22 cellular contexts compared by ENCODE assay signal in the genomic region with DNA sequence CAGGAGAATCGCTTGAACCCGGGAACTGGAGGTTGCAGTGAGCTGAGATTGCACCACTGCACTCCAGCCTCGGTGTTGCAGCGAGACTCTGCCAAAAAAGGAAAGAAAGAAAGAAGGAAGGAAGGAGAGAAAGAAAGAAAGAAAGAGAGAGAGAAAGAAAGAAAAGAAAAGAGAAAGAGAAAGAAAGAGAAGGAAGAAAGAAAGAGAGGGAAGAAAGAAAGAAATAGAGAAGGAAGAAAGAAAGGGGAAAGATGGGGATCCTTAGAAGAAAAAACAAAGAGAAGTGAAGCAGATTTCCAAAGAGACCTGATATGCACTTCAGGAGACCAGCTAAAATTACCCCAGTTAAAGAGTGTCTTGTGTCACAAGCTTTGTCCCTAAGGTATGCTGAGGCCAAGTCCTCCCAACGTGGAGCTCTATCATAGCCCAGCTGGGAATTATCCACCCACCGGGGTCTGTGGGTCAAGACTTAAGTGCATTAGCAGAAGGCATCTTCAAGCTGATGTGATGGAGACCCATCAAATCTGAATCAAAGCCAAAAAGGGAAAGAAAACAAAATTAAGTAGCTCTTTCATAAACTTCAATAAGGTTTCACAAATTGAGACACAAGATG.
"Had no signal": no experiment of that assay in that cellular context is flagged by ENCODE, and none has a peak within 500 bp of the region (broad histone marks: within the 10 kb centered on the region; RNA-seq: fewer than 3 reads in every experiment).

No MANE protein-coding gene starts in this region.

- H3K9ac ChIP-seq: neural progenitor cell had no signal

- H3K4me1 Mint-ChIP-seq: neural progenitor cell had no signal

- H2AFZ ChIP-seq: neural progenitor cell had no signal

- H3K4me1 ChIP-seq: neural progenitor cell, uterus had no signal

- H3K4me3 Mint-ChIP-seq: natural killer cell treated with Interleukin-12 subunit alpha and Interleukin-12 subunit beta and Interleukin-15 and Interleukin-18, amount 100 ng/mL, for 72 hours; neural progenitor cell; stimulated activated effector memory CD8-positive, alpha-beta T cell treated with anti-CD3 and anti-CD28 coated beads, Interleukin-12 subunit alpha, Interleukin-12 subunit beta, amount 100 ng/mL, for 72 hours; stimulated activated naive CD8-positive, alpha-beta T cell treated with anti-CD3 and anti-CD28 coated beads, Interleukin-15, Interleukin-2, amounts not matched to agents 100 ng/mL and 50 ng/mL, for 24 hours had no signal

- H3K27me3 Mint-ChIP-seq: stimulated activated naive CD8-positive, alpha-beta T cell treated with anti-CD3 and anti-CD28 coated beads, Interleukin-15, Interleukin-2, amounts not matched to agents 100 ng/mL and 50 ng/mL, for 24 hours had no signal

- H3K36me3 ChIP-seq: left lung, neural progenitor cell, ovary, right lobe of liver, tibial artery, upper lobe of left lung, uterus had no signal

- FAIRE-seq: frontal cortex had no signal

- H3K9me3 ChIP-seq: left lung, ovary, right lobe of liver, tibial artery, upper lobe of left lung, uterus had no signal

- H3K4me3 ChIP-seq: coronary artery, dorsolateral prefrontal cortex, left lung, lung, neural progenitor cell, ovary, right lobe of liver, tibial artery, upper lobe of left lung, uterus had no signal

- H3K27ac ChIP-seq: dorsolateral prefrontal cortex, left lung, neural progenitor cell, ovary, right lobe of liver, upper lobe of left lung, uterus had no signal

- H3K9me3 Mint-ChIP-seq: natural killer cell treated with Interleukin-12 subunit alpha and Interleukin-12 subunit beta and Interleukin-15 and Interleukin-18, amount 100 ng/mL, for 72 hours; neural progenitor cell; stimulated activated effector memory CD8-positive, alpha-beta T cell treated with anti-CD3 and anti-CD28 coated beads, Interleukin-12 subunit alpha, Interleukin-12 subunit beta, amount 100 ng/mL, for 72 hours; stimulated activated naive CD8-positive, alpha-beta T cell treated with anti-CD3 and anti-CD28 coated beads, Interleukin-15, Interleukin-2, amounts not matched to agents 100 ng/mL and 50 ng/mL, for 24 hours had no signal

- DNase-seq: dorsolateral prefrontal cortex; effector CD8-positive, alpha-beta T cell; islet precursor cell; left lung; mesenchymal stem cell; midbrain; nucleus accumbens; ovary; right lobe of liver; stimulated activated CD4-positive, alpha-beta T cell treated with anti-CD3 and anti-CD28 coated beads, Interleukin-4, amount 100 ng/mL, for 1 hour; stimulated activated CD8-positive, alpha-beta memory T cell treated with anti-CD3 and anti-CD28 coated beads, Interleukin-4, amount 100 ng/mL, for 48 hours; tibial artery; upper lobe of left lung; uterus had no signal

- H3K4me2 ChIP-seq: neural progenitor cell had no signal

- H3K27me3 ChIP-seq: left lung, neural progenitor cell, ovary, right lobe of liver, tibial artery, upper lobe of left lung, uterus had no signal

- H3K27ac Mint-ChIP-seq: neural progenitor cell; stimulated activated effector memory CD8-positive, alpha-beta T cell treated with anti-CD3 and anti-CD28 coated beads, Interleukin-12 subunit alpha, Interleukin-12 subunit beta, amount 100 ng/mL, for 72 hours; stimulated activated naive CD8-positive, alpha-beta T cell treated with anti-CD3 and anti-CD28 coated beads, Interleukin-15, Interleukin-2, amounts not matched to agents 100 ng/mL and 50 ng/mL, for 24 hours had no signal

- ATAC-seq: esophagus mucosa; left lung; natural killer cell treated with Interleukin-12 subunit alpha and Interleukin-12 subunit beta and Interleukin-15 and Interleukin-18, amount 100 ng/mL, for 72 hours; right lobe of liver; stimulated activated effector memory CD8-positive, alpha-beta T cell treated with anti-CD3 and anti-CD28 coated beads, Interleukin-12 subunit alpha, Interleukin-12 subunit beta, amount 100 ng/mL, for 72 hours had no signal

- H3K36me3 Mint-ChIP-seq: natural killer cell treated with Interleukin-12 subunit alpha and Interleukin-12 subunit beta and Interleukin-15 and Interleukin-18, amount 100 ng/mL, for 72 hours; neural progenitor cell; stimulated activated effector memory CD8-positive, alpha-beta T cell treated with anti-CD3 and anti-CD28 coated beads, Interleukin-12 subunit alpha, Interleukin-12 subunit beta, amount 100 ng/mL, for 72 hours had no signal
